ENCODE assay signal across 21 cellular contexts in the genomic region with DNA sequence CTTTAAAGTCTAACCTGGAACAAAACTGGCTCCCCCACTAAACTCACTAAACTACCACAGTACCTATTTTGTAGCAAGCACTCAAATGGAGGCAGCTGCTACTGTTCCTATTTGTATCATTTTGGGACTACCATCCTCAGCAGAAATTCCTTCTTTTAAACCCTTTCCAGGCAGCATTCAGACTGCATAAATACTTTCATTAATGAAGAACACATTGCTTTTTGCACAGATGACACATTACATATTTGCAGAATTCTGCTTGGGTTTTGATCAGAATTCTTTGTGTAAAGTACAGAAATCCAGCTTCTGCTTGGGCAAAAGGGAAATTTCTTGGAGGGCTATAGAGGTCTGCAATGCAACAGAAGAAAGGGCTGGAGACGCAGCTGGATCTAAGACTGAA.
"Had no signal": no experiment of that assay in that cellular context is flagged by ENCODE, and none has a peak within 500 bp of the region (broad histone marks: within the 10 kb centered on the region; RNA-seq: fewer than 3 reads in every experiment).

No MANE protein-coding gene starts in this region.

- H3K4me3 ChIP-seq: coronary artery, heart left ventricle, tibial artery had no signal

- H3K9me3 ChIP-seq: heart left ventricle, tibial artery had no signal

- DNase-seq: activated CD4-positive, alpha-beta T cell treated with anti-CD3 and anti-CD28 coated beads, Interleukin-2, amount 50 U/mL, for 4 hours; activated CD8-positive, alpha-beta memory T cell treated with anti-CD3 and anti-CD28 coated beads, Interleukin-2, amount 50 U/mL, for 48 hours; activated naive CD4-positive, alpha-beta T cell treated with Interleukin-2 at 50 U/mL for 16 hours; activated naive CD8-positive, alpha-beta T cell treated with anti-CD3 and anti-CD28 coated beads for 36 hours; activated T-cell treated with anti-CD3 and anti-CD28 coated beads, Interleukin-2, amount 50 U/mL, for 4 hours; amniotic stem cell; cerebellar nuclear complex; endodermal cell; heart left ventricle; left colon; nucleus accumbens; right cardiac atrium; stimulated activated CD4-positive, alpha-beta T cell treated with anti-CD3 and anti-CD28 coated beads, Interleukin-12 subunit alpha, Interleukin-12 subunit beta, amount 100 ng/mL, for 4 hours; stimulated activated CD4-positive, alpha-beta T cell treated with anti-CD3 and anti-CD28 coated beads, Interleukin-4, amount 100 ng/mL, for 4 hours; stimulated activated naive CD8-positive, alpha-beta T cell treated with anti-CD3 and anti-CD28 coated beads, Interleukin-15, Interleukin-2, amounts not matched to agents 100 U/mL and 50 U/mL, for 24 hours; T-helper 9 cell; tibial artery had no signal

- H3K27ac ChIP-seq: coronary artery, epithelial cell of prostate, heart left ventricle, parathyroid adenoma, tibial artery had no signal

- H3K4me1 ChIP-seq: heart left ventricle, parathyroid adenoma, tibial artery had no signal

- H3K27me3 ChIP-seq: heart left ventricle, tibial artery had no signal

- ATAC-seq: activated T-cell treated with anti-CD3 and anti-CD28 coated beads, Interleukin-2, amount 50 U/mL, for 4 hours; heart left ventricle; left colon; right cardiac atrium; stimulated activated naive CD8-positive, alpha-beta T cell treated with anti-CD3 and anti-CD28 coated beads, Interleukin-15, Interleukin-2, amounts not matched to agents 100 U/mL and 50 U/mL, for 24 hours; WTC11 had no signal
